ENCODE assay signal across 29 cellular contexts in the genomic region with DNA sequence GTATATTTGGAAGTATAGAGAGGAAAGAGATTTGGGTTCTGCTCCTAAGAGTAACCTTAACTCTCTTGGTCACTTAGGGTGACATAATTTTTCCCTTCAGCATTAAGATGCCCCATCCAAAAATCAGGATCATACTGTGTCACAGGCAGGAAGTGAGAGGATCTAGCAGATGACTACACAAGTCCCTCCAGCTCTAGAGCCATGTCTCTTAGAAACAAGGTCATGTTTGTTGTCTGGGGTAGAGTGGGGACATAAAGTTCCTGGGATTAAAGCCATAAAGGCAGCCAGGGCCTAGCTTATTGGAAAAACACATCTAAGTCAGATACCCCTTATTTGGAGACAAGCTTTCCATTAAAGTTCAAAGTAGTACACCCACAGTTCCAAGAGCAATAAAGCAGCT. TPM values are rescaled to one million over a fixed set of nuclear protein-coding genes. Genes with fewer than 3 reads are reported as not detected.
"Had no signal": no experiment of that assay in that cellular context is flagged by ENCODE, and none has a peak within 500 bp of the region (broad histone marks: within the 10 kb centered on the region; RNA-seq: fewer than 3 reads in every experiment).

No MANE protein-coding gene starts in this region.

- H3K27me3 ChIP-seq: colonic mucosa, heart left ventricle, left lung, pancreas, spleen had no signal

- ATAC-seq: activated CD4-positive, alpha-beta T cell treated with anti-CD3 and anti-CD28 coated beads for 36 hours; activated naive CD4-positive, alpha-beta T cell treated with anti-CD3 and anti-CD28 coated beads, Interleukin-2, amount 50 U/mL, for 72 hours; activated T-cell treated with anti-CD3 and anti-CD28 coated beads, Interleukin-2, amount 50 U/mL, for 72 hours; effector memory CD8-positive, alpha-beta T cell; left lung; naive thymus-derived CD8-positive, alpha-beta T cell; pancreas had no signal

- FAIRE-seq: pancreas, urothelium cell line had no signal

- H3K36me3 ChIP-seq: colonic mucosa, heart left ventricle, left lung, pancreas, prostate gland, spleen had no signal

- DNase-seq: activated CD4-positive, alpha-beta T cell treated with anti-CD3 and anti-CD28 coated beads for 36 hours; activated CD4-positive, alpha-beta T cell treated with anti-CD3 and anti-CD28 coated beads, Interleukin-2, amount 50 U/mL, for 4 hours; activated CD4-positive, CD25-positive, alpha-beta regulatory T cell; activated naive CD4-positive, alpha-beta T cell; activated T-cell treated with anti-CD3 and anti-CD28 coated beads for 4 hours; activated T-cell treated with anti-CD3 and anti-CD28 coated beads, Interleukin-2, amount 50 U/mL, for 72 hours; cerebellar nuclear complex; colonic mucosa; effector memory CD8-positive, alpha-beta T cell; erythroblast; heart left ventricle; kidney glomerular epithelial cell; left lung; midbrain; naive thymus-derived CD8-positive, alpha-beta T cell; nucleus accumbens; pancreas; retina; spleen; stimulated activated naive CD4-positive, alpha-beta T cell; T-helper 1 cell; trophoblast cell had no signal

- H3K27ac ChIP-seq: colonic mucosa, left lung, pancreas, prostate gland had no signal

- H3K4me1 ChIP-seq: colonic mucosa, pancreas, prostate gland had no signal

- H3K9me3 ChIP-seq: colonic mucosa, pancreas, prostate gland had no signal

- H3K4me3 ChIP-seq: colonic mucosa, heart left ventricle, left lung, pancreas, prostate gland, spleen had no signal

RNA-seq across cellular contexts. Expression of a gene that starts 2.7 kb away (rescaled TPM):
- total RNA-seq: activated CD4-positive, alpha-beta T cell treated with anti-CD3 and anti-CD28 coated beads for 36 hours; activated naive CD4-positive, alpha-beta T cell treated with anti-CD3 and anti-CD28 coated beads, Interleukin-2, amount 50 U/mL, for 72 hours; activated T-cell treated with anti-CD3 and anti-CD28 coated beads, Interleukin-2, amount 50 U/mL, for 72 hours; fibroblast of villous mesenchyme; naive thymus-derived CD8-positive, alpha-beta T cell; neural crest cell; prostate gland had no signal
- polyA plus RNA-seq: naive thymus-derived CD8-positive, alpha-beta T cell had no signal

RNA-seq across cellular contexts. Expression of a gene that starts 34.3 kb away (rescaled TPM):
- total RNA-seq: activated CD4-positive, alpha-beta T cell treated with anti-CD3 and anti-CD28 coated beads for 36 hours; activated naive CD4-positive, alpha-beta T cell treated with anti-CD3 and anti-CD28 coated beads, Interleukin-2, amount 50 U/mL, for 72 hours; activated T-cell treated with anti-CD3 and anti-CD28 coated beads, Interleukin-2, amount 50 U/mL, for 72 hours; fibroblast of lung; fibroblast of villous mesenchyme; naive thymus-derived CD8-positive, alpha-beta T cell; neural crest cell; prostate gland; spleen had no signal
- polyA plus RNA-seq: naive thymus-derived CD8-positive, alpha-beta T cell had no signal

RNA-seq across cellular contexts. Expression of a gene that starts 36.4 kb away (rescaled TPM):
- total RNA-seq: activated CD4-positive, alpha-beta T cell treated with anti-CD3 and anti-CD28 coated beads for 36 hours; activated naive CD4-positive, alpha-beta T cell treated with anti-CD3 and anti-CD28 coated beads, Interleukin-2, amount 50 U/mL, for 72 hours; activated T-cell treated with anti-CD3 and anti-CD28 coated beads, Interleukin-2, amount 50 U/mL, for 72 hours; fibroblast of lung; fibroblast of villous mesenchyme; naive thymus-derived CD8-positive, alpha-beta T cell; neural crest cell; temporal lobe had no signal
- polyA plus RNA-seq: naive thymus-derived CD8-positive, alpha-beta T cell had no signal

RNA-seq across cellular contexts. Expression of a gene that starts 41.1 kb away (rescaled TPM):
- total RNA-seq: activated naive CD4-positive, alpha-beta T cell treated with anti-CD3 and anti-CD28 coated beads, Interleukin-2, amount 50 U/mL, for 72 hours; activated T-cell treated with anti-CD3 and anti-CD28 coated beads, Interleukin-2, amount 50 U/mL, for 72 hours; colonic mucosa; fibroblast of lung; fibroblast of villous mesenchyme; heart left ventricle; left lung; naive thymus-derived CD8-positive, alpha-beta T cell; neural crest cell; pancreas; prostate gland; spleen; temporal lobe had no signal
- polyA plus RNA-seq: fibroblast of lung; heart left ventricle; naive thymus-derived CD8-positive, alpha-beta T cell; pancreas; spleen had no signal

RNA-seq across cellular contexts. Expression of a gene that starts 52.0 kb away (rescaled TPM):
- total RNA-seq: activated CD4-positive, alpha-beta T cell treated with anti-CD3 and anti-CD28 coated beads for 36 hours; activated naive CD4-positive, alpha-beta T cell treated with anti-CD3 and anti-CD28 coated beads, Interleukin-2, amount 50 U/mL, for 72 hours; activated T-cell treated with anti-CD3 and anti-CD28 coated beads, Interleukin-2, amount 50 U/mL, for 72 hours; naive thymus-derived CD8-positive, alpha-beta T cell; neural crest cell; pancreas; prostate gland; spleen; temporal lobe had no signal
- polyA plus RNA-seq: naive thymus-derived CD8-positive, alpha-beta T cell; pancreas; spleen had no signal
